Comparison of ENCODE assay signal across 8 cellular contexts in genomic region chr10:95767884-95768556, GRCh38. TPM values are rescaled to one million over a fixed set of nuclear protein-coding genes. Genes with fewer than 3 reads are reported as not detected.
DNase-seq lines count a peak whose midpoint lies in the region; ATAC-seq and FAIRE-seq lines count a peak whose summit lies in the region.

No MANE protein-coding gene starts in this region.

- DNase-seq in HCEC 1CT: peak; percentile 12
- DNase-seq in NOMO-1 treated with DMSO at 0.1 percent for 48 hours (lab: John Stamatoyannopoulos, UW; ENCODE audit: unreplicated experiment): peak; percentile 88
- DNase-seq in left lobe of liver (ENCODE audit: low spot score): no peak
- DNase-seq in NCI-H510A treated with DMSO at 0.1 percent for 48 hours (lab: John Stamatoyannopoulos, UW): no peak
- DNase-seq in frontal cortex (ENCODE audit: low spot score in 2 of 2): no peak
- DNase-seq in NCI-H146 treated with DMSO at 0.1 percent for 48 hours (lab: John Stamatoyannopoulos, UW; ENCODE audit: unreplicated experiment): no peak
- no peak for DNase-seq in stimulated activated naive CD4-positive, alpha-beta T cell (lab: John Stamatoyannopoulos, UW)

- no peak for FAIRE-seq in frontal cortex (lab: Jason Lieb, UNC)

- ATAC-seq in GM18502 (IDR thresholded peaks at IDR 0.05; ENCODE audit: poor library complexity, unreplicated experiment) (peak; percentile 85), left lobe of liver (peak; percentile 31)

RNA-seq across cellular contexts. Expression of gene ENTPD1, which starts 12.1 kb away (rescaled TPM):
- total RNA-seq in left lobe of liver (1.9 TPM), frontal cortex (6.9 TPM)

Comparison
In these comparisons a context has a peak if more than half of its experiments do, and no peak if none do; other contexts are left out.
1. DNase-seq: peak in HCEC 1CT (single experiment) and NOMO-1 treated with DMSO at 0.1 percent for 48 hours (single experiment); none in left lobe of liver (single experiment), NCI-H510A treated with DMSO at 0.1 percent for 48 hours (single experiment), frontal cortex (0 of 2), NCI-H146 treated with DMSO at 0.1 percent for 48 hours (single experiment) and stimulated activated naive CD4-positive, alpha-beta T cell (0 of 6).